Comparison of ENCODE assay signal across 1 cellular context in genomic region chr2:187547353-187547979, GRCh38.
TF ChIP-seq lines count a peak whose summit lies in the region.

No MANE protein-coding gene starts in this region.

TF ChIP-seq in GM12878, 131 proteins besides CTCF, POLR2A, EP300 and RAD21 (continued from another document):
- TF ChIP-seq NKRF (conservative IDR thresholded peaks at IDR 0.05), result no peak
- TF ChIP-seq JUND (IDR thresholded peaks at IDR 0.05; ENCODE audit: low read depth, low read length), result no peak
- no peak for TF ChIP-seq KLF5 (IDR thresholded peaks at IDR 0.05; ENCODE audit: partially characterized antibody)
- TF ChIP-seq KAT2A (conservative IDR thresholded peaks at IDR 0.05; ENCODE audit: control insufficient read depth, low read depth, low read length), result no peak
- TF ChIP-seq BCLAF1 (IDR thresholded peaks at IDR 0.05), result no peak
- TF ChIP-seq RFX5 (IDR thresholded peaks at IDR 0.05; ENCODE audit: low read depth, low read length), result no peak
- no peak for TF ChIP-seq HCFC1 (IDR thresholded peaks at IDR 0.05; ENCODE audit: low read length)
- TF ChIP-seq RELB (IDR thresholded peaks at IDR 0.05; ENCODE audit: low read depth), result no peak
- TF ChIP-seq CBFB (IDR thresholded peaks at IDR 0.05; ENCODE audit: low read depth), result no peak
- TF ChIP-seq BRCA1 (IDR thresholded peaks at IDR 0.05; ENCODE audit: low read depth, low read length), result no peak
